17 cellular contexts compared by ENCODE assay signal in genomic region chr11:102555091-102555490, GRCh38. TPM values are rescaled to one million over a fixed set of nuclear protein-coding genes. Genes with fewer than 3 reads are reported as not detected.
DNase-seq lines count a peak whose midpoint lies in the region; ATAC-seq, FAIRE-seq and TF ChIP-seq lines count a peak whose summit lies in the region.
"Had no signal": no experiment of that assay in that cellular context is flagged by ENCODE, and none has a peak within 500 bp of the region (broad histone marks: within the 10 kb centered on the region; RNA-seq: fewer than 3 reads in every experiment).

No MANE protein-coding gene starts in this region.

- no peak overlapping the region for H3K23ac ChIP-seq in IMR-90 (ENCODE audit: low read depth, low read length)

- no peak overlapping the region for H4K91ac ChIP-seq in IMR-90 (ENCODE audit: insufficient read depth, low read depth, low read length)

- peaks cover 0 to 15% of the 10 kb centered on the region in 2 donors for H3K36me3 Mint-ChIP-seq in stimulated activated naive B cell treated with anti-CD40 and anti-IgM and Interleukin-4, amounts not matched to agents 10 μg/mL and 1 μg/mL and 100 μg/mL, for 72 hours
- no peaks in the 10 kb centered on the region for H3K36me3 Mint-ChIP-seq in activated T-cell treated with anti-CD3 and anti-CD28 coated beads, Interleukin-2, amount 50 U/mL, for 24 hours (ENCODE audit: low read depth)
- H3K36me3 Mint-ChIP-seq: CD8-positive, alpha-beta T cell had no signal

- H3K4me3 ChIP-seq in IMR-90 (ENCODE audit: insufficient read depth, low read depth, low read length) = no peak overlapping the region
- no peak overlapping the region for H3K4me3 ChIP-seq in upper lobe of left lung

- H3K36me3 ChIP-seq in IMR-90 (ENCODE audit: control insufficient read depth, insufficient read depth, low read length) (no peaks in the 10 kb centered on the region), upper lobe of left lung (no peaks in the 10 kb centered on the region)
- H3K36me3 ChIP-seq: BE2C had no signal

- H2BK5ac ChIP-seq in IMR-90 (ENCODE audit: low read depth, low read length, poor library complexity, severe bottlenecking) = no peak overlapping the region

- no peak overlapping the region for H3K4ac ChIP-seq in IMR-90 (ENCODE audit: low read depth, low read length)

- H3K27ac ChIP-seq in IMR-90 (ENCODE audit: insufficient read depth, low read length) (no peak overlapping the region), upper lobe of left lung (no peak overlapping the region)
- H3K27ac ChIP-seq: C4-2B had no signal

- POLR2A ChIA-PET in IMR-90 (lab: Charles Lee; ENCODE audit: unreplicated experiment) = no interaction called here

- no peaks in the 10 kb centered on the region for H3K79me1 ChIP-seq in IMR-90 (ENCODE audit: low read depth in 1 of 2, low read length in 2 of 2)

- no peak overlapping the region for H4K5ac ChIP-seq in IMR-90 (ENCODE audit: low read depth, low read length)

- H3K4me2 ChIP-seq in IMR-90 (ENCODE audit: low read depth, low read length) = no peak overlapping the region

- H2AFZ ChIP-seq in IMR-90 (replicated peaks; ENCODE audit: low read length, poor library complexity) = no peak overlapping the region

- H3K9me3 ChIP-seq in IMR-90 (ENCODE audit: control insufficient read depth, insufficient read depth, low read length) (no peaks in the 10 kb centered on the region), upper lobe of left lung (no peaks in the 10 kb centered on the region)
- H3K9me3 ChIP-seq: BE2C, Caco-2 had no signal

- TF ChIP-seq POLR2A in GM12892 (IDR thresholded peaks at IDR 0.05; ENCODE audit: low read depth, low read length) (no peak), IMR-90 (IDR thresholded peaks at IDR 0.05; ENCODE audit: low read depth, low read length) (no peak), upper lobe of left lung (IDR thresholded peaks at IDR 0.05) (no peak)

- H3K9me1 ChIP-seq in IMR-90 (ENCODE audit: insufficient read depth, low read length) = 0 out of 2 replicates have a peak, but pooled peaks cover 3% of the 10 kb centered on the region

- no peak for DNase-seq in GM12892 (ENCODE audit: insufficient read length)
- DNase-seq in IMR-90 = no peak
- peak; percentile 93 for DNase-seq in SK-MEL-5 (ENCODE audit: low read depth, low spot score)
- no peak for DNase-seq in stimulated activated naive B cell treated with anti-CD40 and anti-IgM and Interleukin-4, amounts not matched to agents 10 μg/mL and 1 μg/mL and 100 μg/mL, for 72 hours
- no peak for DNase-seq in activated T-cell treated with anti-CD3 and anti-CD28 coated beads, Interleukin-2, amount 50 U/mL, for 24 hours
- DNase-seq in upper lobe of left lung = no peak
- DNase-seq in NCI-H526 treated with DMSO at 0.1 percent for 48 hours (lab: John Stamatoyannopoulos, UW) = no peak
- DNase-seq: BE2C; Caco-2; CD8-positive, alpha-beta T cell; DMS53; GF-D8 had no signal

- no peak for TF ChIP-seq RAD21 in IMR-90 (IDR thresholded peaks at IDR 0.05; ENCODE audit: low read length)

- no TSS peak for BruUV-seq in IMR-90 (replicated peaks; lab: Mats Ljungman, UMichigan)

- H3K4me1 ChIP-seq in IMR-90 (ENCODE audit: control insufficient read depth, insufficient read depth, low read length) = peaks cover 5% of the 10 kb centered on the region; the same call in 1 of the 2 replicates
- H3K4me1 ChIP-seq in upper lobe of left lung = peaks cover 4 to 19% (median 6%) of the 10 kb centered on the region in 4 donors
- H3K4me1 ChIP-seq: BE2C had no signal

- H3K14ac ChIP-seq in IMR-90 (replicated peaks; ENCODE audit: low read depth, low read length) = no peak overlapping the region

- H3K27ac Mint-ChIP-seq in stimulated activated naive B cell treated with anti-CD40 and anti-IgM and Interleukin-4, amounts not matched to agents 10 μg/mL and 1 μg/mL and 100 μg/mL, for 72 hours = peak overlapping the region; percentile 56
- no peak overlapping the region for H3K27ac Mint-ChIP-seq in activated T-cell treated with anti-CD3 and anti-CD28 coated beads, Interleukin-2, amount 50 U/mL, for 24 hours
- H3K27ac Mint-ChIP-seq: CD8-positive, alpha-beta T cell had no signal

- H3K4me3 Mint-ChIP-seq in stimulated activated naive B cell treated with anti-CD40 and anti-IgM and Interleukin-4, amounts not matched to agents 10 μg/mL and 1 μg/mL and 100 μg/mL, for 72 hours = no peak overlapping the region
- H3K4me3 Mint-ChIP-seq in activated T-cell treated with anti-CD3 and anti-CD28 coated beads, Interleukin-2, amount 50 U/mL, for 24 hours = no peak overlapping the region
- H3K4me3 Mint-ChIP-seq: CD8-positive, alpha-beta T cell had no signal

- intact Hi-C loops in IMR-90 (cut with micrococcal nuclease) = no loop called here

- FAIRE-seq in GM12892 (lab: Jason Lieb, UNC) = peak; percentile 50
- FAIRE-seq: A204.1, GM18507, H54 had no signal

- H2AK9ac ChIP-seq in IMR-90 (replicated peaks; ENCODE audit: low read depth, low read length, poor library complexity) = no peak overlapping the region

- no peak overlapping the region for H4K8ac ChIP-seq in IMR-90 (ENCODE audit: low read depth in 2 of 2, low read length in 2 of 2)

- H3K56ac ChIP-seq in IMR-90 (ENCODE audit: extremely low read depth, insufficient read depth, low read length) = no peak overlapping the region

- H2AK5ac ChIP-seq in IMR-90 (ENCODE audit: low read depth, low read length) = no peak overlapping the region

- peaks cover 0 to 1% of the 10 kb centered on the region in 2 donors for H3K9me3 Mint-ChIP-seq in stimulated activated naive B cell treated with anti-CD40 and anti-IgM and Interleukin-4, amounts not matched to agents 10 μg/mL and 1 μg/mL and 100 μg/mL, for 72 hours
- no peaks in the 10 kb centered on the region for H3K9me3 Mint-ChIP-seq in activated T-cell treated with anti-CD3 and anti-CD28 coated beads, Interleukin-2, amount 50 U/mL, for 24 hours
- H3K9me3 Mint-ChIP-seq: CD8-positive, alpha-beta T cell had no signal

- no peak for ATAC-seq in IMR-90 (ENCODE audit: low read depth)
- no peak for ATAC-seq in stimulated activated naive B cell treated with anti-CD40 and anti-IgM and Interleukin-4, amounts not matched to agents 10 μg/mL and 1 μg/mL and 100 μg/mL, for 72 hours (replicated peaks)
- no peak for ATAC-seq in upper lobe of left lung (ENCODE audit: low FRiP score in 2 of 2)
- ATAC-seq: CD8-positive, alpha-beta T cell had no signal

- no peak overlapping the region for H3K18ac ChIP-seq in IMR-90 (ENCODE audit: low read depth, low read length)

- no peak overlapping the region for H2BK20ac ChIP-seq in IMR-90 (ENCODE audit: low read depth, low read length)

- H3K27me3 ChIP-seq in IMR-90 (ENCODE audit: control insufficient read depth, insufficient read depth, low read length) (peaks cover 6% of the 10 kb centered on the region), upper lobe of left lung (no peaks in the 10 kb centered on the region)

- no peaks in the 10 kb centered on the region for H3K27me3 Mint-ChIP-seq in stimulated activated naive B cell treated with anti-CD40 and anti-IgM and Interleukin-4, amounts not matched to agents 10 μg/mL and 1 μg/mL and 100 μg/mL, for 72 hours
- H3K27me3 Mint-ChIP-seq in activated T-cell treated with anti-CD3 and anti-CD28 coated beads, Interleukin-2, amount 50 U/mL, for 24 hours = no peaks in the 10 kb centered on the region

- no CpG with 5 or more reads among the region's 3 CpGs for WGBS in IMR-90 (ENCODE audit: extremely low coverage in 2 of 2, insufficient read length in 1 of 2), 2 experiments
- WGBS in upper lobe of left lung, 2 donors = 73 to 74% methylated on average over 3 of the region's 3 CpGs

- no peak for TF ChIP-seq EP300 in upper lobe of left lung (IDR thresholded peaks at IDR 0.05)

- CTCF ChIA-PET in IMR-90 (lab: Yijun Ruan, JAX) = no interaction called here

- no peak overlapping the region for H2BK15ac ChIP-seq in IMR-90 (ENCODE audit: low read depth, low read length)

- no peak overlapping the region for H2BK120ac ChIP-seq in IMR-90 (ENCODE audit: low read depth, low read length)

- peaks cover 41 to 64% of the 10 kb centered on the region in 2 donors for H3K4me1 Mint-ChIP-seq in stimulated activated naive B cell treated with anti-CD40 and anti-IgM and Interleukin-4, amounts not matched to agents 10 μg/mL and 1 μg/mL and 100 μg/mL, for 72 hours
- H3K4me1 Mint-ChIP-seq in activated T-cell treated with anti-CD3 and anti-CD28 coated beads, Interleukin-2, amount 50 U/mL, for 24 hours (ENCODE audit: low read depth) = peaks cover 12% of the 10 kb centered on the region

- dilution Hi-C loops in IMR-90 (cut with HindIII; ENCODE audit: low sequenced_read_pairs, unreplicated experiment) = no loop called here

- in situ Hi-C loops in IMR-90 (cut with MboI; ENCODE audit: low sequenced_read_pairs) (no loop called here), SK-MEL-5 (cut with HindIII; ENCODE audit: low pct_unique_long_range_greater_than_20kb, low sequenced_read_pairs) (no loop called here)

- TF ChIP-seq CTCF in IMR-90 (conservative IDR thresholded peaks at IDR 0.05; ENCODE audit: low read depth, low read length) = no peak
- TF ChIP-seq CTCF in upper lobe of left lung (IDR thresholded peaks at IDR 0.05) = no peak

- no peak overlapping the region for H3K9ac ChIP-seq in IMR-90 (ENCODE audit: low read depth, low read length)

- H4K20me1 ChIP-seq in IMR-90 (ENCODE audit: insufficient read depth, low read length) = no peaks in the 10 kb centered on the region

TF ChIP-seq in IMR-90, 13 proteins besides CTCF, POLR2A, EP300 and RAD21:
- TF ChIP-seq SMC3 (IDR thresholded peaks at IDR 0.05; ENCODE audit: low read depth, low read length) (no peak), CEBPB (IDR thresholded peaks at IDR 0.05; ENCODE audit: low read depth, low read length) (peak; percentile 59; the same call in 1 of the 2 replicates), RCOR1 (IDR thresholded peaks at IDR 0.05; ENCODE audit: insufficient replicate concordance, low read length) (no peak)

RNA-seq across cellular contexts. Expression of gene MMP7, which starts 24.5 kb away (rescaled TPM):
- polyA plus RNA-seq in GM12892 (2012; ENCODE audit: missing spikeins) = 5.7 TPM
- total RNA-seq in IMR-90 (2012; rRNA removed) = not detected in 2 replicates
- not detected in 2 replicates for polyA plus RNA-seq in IMR-90 (2012; rRNA removed)
- polyA plus RNA-seq in IMR-90 (2012; cell fraction: cytosol; rRNA removed) = not detected in 2 replicates
- polyA plus RNA-seq in IMR-90 (2012; cell fraction: nucleus; rRNA removed; ENCODE audit: low replicate concordance) = not detected in 2 replicates
- not detected in 2 replicates for total RNA-seq in SK-MEL-5 (2014; rRNA removed; shearing (Covaris generic))
- polyA plus RNA-seq in SK-MEL-5 (2015; cell fraction: cytosol; rRNA removed) = not detected in 2 replicates
- not detected in 2 replicates for polyA plus RNA-seq in SK-MEL-5 (2015; cell fraction: nucleus; rRNA removed)
- 10 to 100 TPM in 4 of 6 donors, 1 to 10 TPM in 2; 2.4 to 66.5 (median 16.2) TPM for total RNA-seq in upper lobe of left lung
- total RNA-seq: Caco-2; CD8-positive, alpha-beta T cell had no signal
- polyA plus RNA-seq: AG04450 had no signal
